Comparison of ENCODE assay signal across 10 cellular contexts in genomic region chr1:234111458-234112142, GRCh38.
DNase-seq lines count a peak whose midpoint lies in the region; ATAC-seq, FAIRE-seq and TF ChIP-seq lines count a peak whose summit lies in the region.
"Had no signal": no experiment of that assay in that cellular context is flagged by ENCODE, and none has a peak within 500 bp of the region (broad histone marks: within the 10 kb centered on the region; RNA-seq: fewer than 3 reads in every experiment).

No MANE protein-coding gene starts in this region.

- no peaks in the 10 kb centered on the region for H3K4me1 ChIP-seq in adrenal gland (replicated peaks in 1 of 2)

- H3K4me3 ChIP-seq in BJ (ENCODE audit: low read depth, low read length), result no peak overlapping the region
- no peak overlapping the region for H3K4me3 ChIP-seq in adrenal gland

- FAIRE-seq in HTR-8/SVneo (lab: Jason Lieb, UNC), result peak; percentile 78

- H3K4me3 Mint-ChIP-seq in natural killer cell treated with Interleukin-12 subunit alpha and Interleukin-12 subunit beta and Interleukin-15 and Interleukin-18, amount 100 ng/mL, for 72 hours, result no peak overlapping the region
- no peak overlapping the region for H3K4me3 Mint-ChIP-seq in stimulated activated effector memory CD8-positive, alpha-beta T cell treated with anti-CD3 and anti-CD28 coated beads, Interleukin-12 subunit alpha, Interleukin-12 subunit beta, amount 100 ng/mL, for 72 hours
- H3K4me3 Mint-ChIP-seq: dendritic cell treated with granulocyte-macrophage colony-stimulating factor and Interleukin-4, amounts not matched to agents 40 ng/mL and 50 ng/mL, for 4 days had no signal

- TF ChIP-seq POLR2A in adrenal gland (IDR thresholded peaks at IDR 0.05), result no peak

- H3K9me3 ChIP-seq in adrenal gland (replicated peaks in 1 of 3), result no peaks in the 10 kb centered on the region

- CTCF ChIA-PET in BJ (lab: Yijun Ruan, JAX), result interaction anchor here (1.2 to 1.6 kb wide), 4 partner anchors 9 to 202 kb away, joined by 3 to 7 read pairs (median 4); no protein-coding TSS in a partner anchor

- TF ChIP-seq CTCF in BJ (IDR thresholded peaks at IDR 0.05; ENCODE audit: insufficient read depth, low read depth, low read length) (peak; percentile 30; the same call in 1 of the 2 replicates), adrenal gland (IDR thresholded peaks at IDR 0.05) (peak in 1 of 6 experiments; percentile 13)

- ATAC-seq in left lobe of liver, result peak; percentile 80
- no peak for ATAC-seq in natural killer cell treated with Interleukin-12 subunit alpha and Interleukin-12 subunit beta and Interleukin-15 and Interleukin-18, amount 100 ng/mL, for 72 hours
- no peak for ATAC-seq in stimulated activated effector memory CD8-positive, alpha-beta T cell treated with anti-CD3 and anti-CD28 coated beads, Interleukin-12 subunit alpha, Interleukin-12 subunit beta, amount 100 ng/mL, for 72 hours

- no peaks in the 10 kb centered on the region for H3K9me3 Mint-ChIP-seq in natural killer cell treated with Interleukin-12 subunit alpha and Interleukin-12 subunit beta and Interleukin-15 and Interleukin-18, amount 100 ng/mL, for 72 hours
- H3K9me3 Mint-ChIP-seq in stimulated activated effector memory CD8-positive, alpha-beta T cell treated with anti-CD3 and anti-CD28 coated beads, Interleukin-12 subunit alpha, Interleukin-12 subunit beta, amount 100 ng/mL, for 72 hours, result no peaks in the 10 kb centered on the region
- H3K9me3 Mint-ChIP-seq: dendritic cell treated with granulocyte-macrophage colony-stimulating factor and Interleukin-4, amounts not matched to agents 40 ng/mL and 50 ng/mL, for 4 days had no signal

- POLR2A ChIA-PET in BJ (lab: Charles Lee), result no interaction called here

- H3K27me3 ChIP-seq in BJ (ENCODE audit: control insufficient read depth, insufficient read depth, low read length), result no peaks in the 10 kb centered on the region
- H3K27me3 ChIP-seq in adrenal gland, result peaks cover 7% of the 10 kb centered on the region

- H3K27ac Mint-ChIP-seq in natural killer cell treated with Interleukin-12 subunit alpha and Interleukin-12 subunit beta and Interleukin-15 and Interleukin-18, amount 100 ng/mL, for 72 hours, result no peak overlapping the region
- H3K27ac Mint-ChIP-seq in stimulated activated effector memory CD8-positive, alpha-beta T cell treated with anti-CD3 and anti-CD28 coated beads, Interleukin-12 subunit alpha, Interleukin-12 subunit beta, amount 100 ng/mL, for 72 hours, result no peak overlapping the region
- H3K27ac Mint-ChIP-seq: dendritic cell treated with granulocyte-macrophage colony-stimulating factor and Interleukin-4, amounts not matched to agents 40 ng/mL and 50 ng/mL, for 4 days had no signal

- H3K27ac ChIP-seq in adrenal gland, result no peak overlapping the region

- no peaks in the 10 kb centered on the region for H3K36me3 ChIP-seq in BJ (ENCODE audit: control insufficient read depth, insufficient read depth, low read length)
- H3K36me3 ChIP-seq in adrenal gland (replicated peaks in 1 of 2), result no peaks in the 10 kb centered on the region

- intact Hi-C loops in adrenal gland (cut with DNase I), result loop anchor here in 1 of 2 donors (10.0 kb wide), 1 partner anchor 213 kb away; no protein-coding TSS in a partner anchor

- H3K27me3 Mint-ChIP-seq in natural killer cell treated with Interleukin-12 subunit alpha and Interleukin-12 subunit beta and Interleukin-15 and Interleukin-18, amount 100 ng/mL, for 72 hours, result peaks cover 11 to 37% of the 10 kb centered on the region in 2 donors

- DNase-seq in BJ (ENCODE audit: low read depth) (no peak), HTR-8/SVneo (ENCODE audit: insufficient read length, low spot score) (peak; percentile 54), adrenal gland (peak in 5 of 7 donors; percentile 11 to 77 (median 26)), left lobe of liver (ENCODE audit: low spot score) (no peak)
- no peak for DNase-seq in stimulated activated CD8-positive, alpha-beta memory T cell treated with anti-CD3 and anti-CD28 coated beads, Interleukin-4, amount 100 ng/mL, for 48 hours
- DNase-seq in activated T-cell treated with anti-CD3 and anti-CD28 coated beads, Interleukin-2, amount 50 U/mL, for 1 hour, result no peak
- no peak for DNase-seq in natural killer cell treated with Interleukin-12 subunit alpha and Interleukin-12 subunit beta and Interleukin-15 and Interleukin-18, amount 100 ng/mL, for 72 hours (ENCODE audit: low spot score)
- DNase-seq in stimulated activated effector memory CD8-positive, alpha-beta T cell treated with anti-CD3 and anti-CD28 coated beads, Interleukin-12 subunit alpha, Interleukin-12 subunit beta, amount 100 ng/mL, for 72 hours (ENCODE audit: low spot score in 2 of 2), result no peak
- DNase-seq: NCI-H446 treated with DMSO at 0.1 percent for 48 hours had no signal

- H3K4me1 Mint-ChIP-seq in natural killer cell treated with Interleukin-12 subunit alpha and Interleukin-12 subunit beta and Interleukin-15 and Interleukin-18, amount 100 ng/mL, for 72 hours (ENCODE audit: low read depth in 2 of 2), result peaks cover 0 to 9% of the 10 kb centered on the region in 2 donors
- H3K4me1 Mint-ChIP-seq in stimulated activated effector memory CD8-positive, alpha-beta T cell treated with anti-CD3 and anti-CD28 coated beads, Interleukin-12 subunit alpha, Interleukin-12 subunit beta, amount 100 ng/mL, for 72 hours, result peaks cover 8% of the 10 kb centered on the region

- no peaks in the 10 kb centered on the region for H3K36me3 Mint-ChIP-seq in natural killer cell treated with Interleukin-12 subunit alpha and Interleukin-12 subunit beta and Interleukin-15 and Interleukin-18, amount 100 ng/mL, for 72 hours
- no peaks in the 10 kb centered on the region for H3K36me3 Mint-ChIP-seq in stimulated activated effector memory CD8-positive, alpha-beta T cell treated with anti-CD3 and anti-CD28 coated beads, Interleukin-12 subunit alpha, Interleukin-12 subunit beta, amount 100 ng/mL, for 72 hours

- WGBS in adrenal gland, 4 donors, result 42 to 52% (median 47%) methylated on average over 16 to 17 of the region's 17 CpGs

Comparison
In these comparisons a context has a peak if more than half of its experiments do, and no peak if none do; other contexts are left out.
1. DNase-seq: peak in HTR-8/SVneo (single experiment) and adrenal gland (5 of 7); none in BJ (single experiment), left lobe of liver (single experiment), stimulated activated CD8-positive, alpha-beta memory T cell treated with anti-CD3 and anti-CD28 coated beads, Interleukin-4, amount 100 ng/mL, for 48 hours (single experiment), activated T-cell treated with anti-CD3 and anti-CD28 coated beads, Interleukin-2, amount 50 U/mL, for 1 hour (single experiment), natural killer cell treated with Interleukin-12 subunit alpha and Interleukin-12 subunit beta and Interleukin-15 and Interleukin-18, amount 100 ng/mL, for 72 hours (single experiment) and stimulated activated effector memory CD8-positive, alpha-beta T cell treated with anti-CD3 and anti-CD28 coated beads, Interleukin-12 subunit alpha, Interleukin-12 subunit beta, amount 100 ng/mL, for 72 hours (0 of 2).